In genomic region chr5:179354305-179354882, GRCh38 we compare ENCODE assay signal across 30 cellular contexts. TPM values are rescaled to one million over a fixed set of nuclear protein-coding genes. Genes with fewer than 3 reads are reported as not detected.
"Had no signal": no experiment of that assay in that cellular context is flagged by ENCODE, and none has a peak within 500 bp of the region (broad histone marks: within the 10 kb centered on the region; RNA-seq: fewer than 3 reads in every experiment).

No MANE protein-coding gene starts in this region.

- H3K9me3 Mint-ChIP-seq: nephron, neural crest cell had no signal

- DNase-seq: kidney glomerular epithelial cell; left cardiac atrium; lower lobe of right lung; mammary epithelial cell; mesenchymal stem cell; naive thymus-derived CD8-positive, alpha-beta T cell; occipital lobe; stimulated activated CD4-positive, alpha-beta T cell treated with anti-CD3 and anti-CD28 coated beads, Interleukin-12 subunit alpha, Interleukin-12 subunit beta, amount 100 ng/mL, for 4 hours; stimulated activated CD4-positive, alpha-beta T cell treated with anti-CD3 and anti-CD28 coated beads, Interleukin-15, amount 100 ng/mL, for 24 hours; stimulated activated CD4-positive, alpha-beta T cell treated with anti-CD3 and anti-CD28 coated beads, Interleukin-2, amount 100 ng/mL, for 24 hours; stimulated activated CD4-positive, alpha-beta T cell treated with anti-CD3 and anti-CD28 coated beads, Interleukin-4, amount 100 ng/mL, for 1 hour; stimulated activated naive B cell treated with anti-CD40 and anti-IgM and Interleukin-4, amounts not matched to agents 10 μg/mL and 1 μg/mL and 100 μg/mL, for 72 hours; stimulated activated naive CD8-positive, alpha-beta T cell treated with anti-CD3 and anti-CD28 coated beads, Interleukin-15, Interleukin-2, amounts not matched to agents 100 U/mL and 50 U/mL, for 24 hours; stomach; testis; thyroid gland; transverse colon; upper lobe of left lung had no signal

- H3K9me3 ChIP-seq: left lung, lower lobe of right lung, neutrophil, stomach, testis, thyroid gland, transverse colon, upper lobe of left lung, vagina had no signal

- H3K27ac ChIP-seq: left lung, lower lobe of right lung, neutrophil, parathyroid adenoma, right atrium auricular region, skin epidermis, stomach, testis, thyroid gland, transverse colon, upper lobe of left lung, vagina had no signal

- H3K36me3 ChIP-seq: left lung, lower lobe of right lung, neutrophil, right atrium auricular region, stomach, thyroid gland, transverse colon, upper lobe of left lung, vagina had no signal

- H3K36me3 Mint-ChIP-seq: naive thymus-derived CD8-positive, alpha-beta T cell; stimulated activated naive B cell treated with anti-CD40 and anti-IgM and Interleukin-4, amounts not matched to agents 10 μg/mL and 1 μg/mL and 100 μg/mL, for 72 hours had no signal

- H3K27me3 ChIP-seq: right atrium auricular region, testis, thyroid gland, transverse colon, upper lobe of left lung, vagina had no signal

- H3K4me1 ChIP-seq: parathyroid adenoma, testis, thyroid gland had no signal

- H3K4me3 Mint-ChIP-seq: naive thymus-derived CD8-positive, alpha-beta T cell; nephron; neural crest cell; stimulated activated naive B cell treated with anti-CD40 and anti-IgM and Interleukin-4, amounts not matched to agents 10 μg/mL and 1 μg/mL and 100 μg/mL, for 72 hours had no signal

- ATAC-seq: left cardiac atrium; left lung; lower lobe of right lung; naive thymus-derived CD8-positive, alpha-beta T cell; sciatic nerve; stimulated activated naive B cell treated with anti-CD40 and anti-IgM and Interleukin-4, amounts not matched to agents 10 μg/mL and 1 μg/mL and 100 μg/mL, for 72 hours; stimulated activated naive CD8-positive, alpha-beta T cell treated with anti-CD3 and anti-CD28 coated beads, Interleukin-15, Interleukin-2, amounts not matched to agents 100 U/mL and 50 U/mL, for 24 hours had no signal

- H3K4me1 Mint-ChIP-seq: naive thymus-derived CD8-positive, alpha-beta T cell; neural crest cell; stimulated activated naive B cell treated with anti-CD40 and anti-IgM and Interleukin-4, amounts not matched to agents 10 μg/mL and 1 μg/mL and 100 μg/mL, for 72 hours had no signal

- H3K27ac Mint-ChIP-seq: naive thymus-derived CD8-positive, alpha-beta T cell; nephron; progenitor cell of endocrine pancreas; stimulated activated naive B cell treated with anti-CD40 and anti-IgM and Interleukin-4, amounts not matched to agents 10 μg/mL and 1 μg/mL and 100 μg/mL, for 72 hours had no signal

- H3K4me3 ChIP-seq: left lung, lower lobe of right lung, right atrium auricular region, skin epidermis, stomach, testis, thyroid gland, transverse colon, upper lobe of left lung, vagina had no signal

RNA-seq across cellular contexts. Expression of gene ADAMTS2, which starts 9.1 kb away (rescaled TPM):
- total RNA-seq: naive thymus-derived CD8-positive, alpha-beta T cell; pulmonary artery endothelial cell had no signal
- polyA plus RNA-seq: keratinocyte had no signal
